6 cellular contexts compared by ENCODE assay signal in genomic region chr1:1001057-1001630, GRCh38. TPM values are rescaled to one million over a fixed set of nuclear protein-coding genes. Genes with fewer than 3 reads are reported as not detected.
DNase-seq lines count a peak whose midpoint lies in the region; ATAC-seq, FAIRE-seq and TF ChIP-seq lines count a peak whose summit lies in the region.

No MANE protein-coding gene starts in this region.

- no peak for TF ChIP-seq RAD21 in HepG2 (CRISPR knock-in tag; IDR thresholded peaks at IDR 0.05)

- H3K4me3 ChIP-seq in BJ (ENCODE audit: low read depth, low read length): peak overlapping the region; percentile 85
- peak overlapping the region; percentile 63 to 78 (median 78) for H3K4me3 ChIP-seq in HepG2 (replicated peaks in 1 of 3; ENCODE audit: insufficient read depth in 1 of 3, low read depth in 2 of 3, low read length in 3 of 3)

- H3K9me3 ChIP-seq in HepG2 (ENCODE audit: low read length): no peaks in the 10 kb centered on the region

- in situ Hi-C loops in HepG2 (cut with HindIII; ENCODE audit: extremely low pct_ligation_motif_present, low pct_unique_long_range_greater_than_20kb): no loop called here

- peak overlapping the region; percentile 97 for H3K9ac ChIP-seq in HepG2 (ENCODE audit: insufficient read depth, low read depth, low read length)

- peaks cover 4% of the 10 kb centered on the region; the same call in 1 of the 2 replicates for H4K20me1 ChIP-seq in HepG2 (ENCODE audit: insufficient read depth, low read length)

- peaks cover 63% of the 10 kb centered on the region for H3K4me1 ChIP-seq in HepG2 (ENCODE audit: insufficient read depth, low read length)

- no peak overlapping the region for H2AFZ ChIP-seq in HepG2 (ENCODE audit: low read length)

- H3K4me2 ChIP-seq in HepG2 (ENCODE audit: low read depth, low read length): peak overlapping the region; percentile 92

- peak overlapping the region; percentile 95 for H3K27ac ChIP-seq in VCaP
- H3K27ac ChIP-seq in HepG2 (ENCODE audit: extremely low read length, insufficient read depth, low read length): peak overlapping the region; percentile 97

- WGBS in HepG2 (ENCODE audit: low lambda C conversion rate): under 1% methylated on average over 24 of the region's 36 CpGs

- TF ChIP-seq CTCF in BJ (IDR thresholded peaks at IDR 0.05; ENCODE audit: insufficient read depth, low read depth, low read length) (no peak), VCaP (conservative IDR thresholded peaks at IDR 0.05) (no peak), HepG2 (CRISPR knock-in tag; IDR thresholded peaks at IDR 0.05) (no peak), GM10248 (IDR thresholded peaks at IDR 0.05; ENCODE audit: control extremely low read depth, extremely low read depth, low read depth, missing control alignments) (no peak)

- intact Hi-C loops in HepG2 (cut with micrococcal nuclease; ENCODE audit: unreplicated experiment): loop anchor here (10.0 kb wide), 1 partner anchor 234 kb away; the partner anchor contains the start of genes B3GALT6 and SDF4

- no peak for ATAC-seq in HepG2

- H3K27me3 ChIP-seq in BJ (ENCODE audit: control insufficient read depth, insufficient read depth, low read length) (no peaks in the 10 kb centered on the region), HepG2 (ENCODE audit: control insufficient read depth in 1 of 2, insufficient read depth in 2 of 2, low read length in 2 of 2) (no peaks in the 10 kb centered on the region)

- BruUV-seq in HepG2 (replicated peaks; lab: Mats Ljungman, UMichigan): no TSS peak

- FAIRE-seq in HepG2 (lab: Jason Lieb, UNC): no peak

- TF ChIP-seq POLR2A in HepG2 (IDR thresholded peaks at IDR 0.05; ENCODE audit: insufficient read depth in 1 of 2, low read depth in 2 of 2, low read length in 2 of 2): peak in 1 of 2 experiments; percentile 33; a peak in 1 of 4 replicates

- no peak for TF ChIP-seq EP300 in HepG2 (IDR thresholded peaks at IDR 0.05; ENCODE audit: low read depth in 2 of 2, low read length in 2 of 2)
- TF ChIP-seq EP300 in HepG2 (CRISPR knock-in tag; IDR thresholded peaks at IDR 0.05; ENCODE audit: borderline replicate concordance): no peak

- POLR2A ChIA-PET in BJ (lab: Charles Lee) (no interaction called here), HepG2 (lab: Yijun Ruan, JAX) (interaction anchor here (0.8 to 1.9 kb wide), 6 partner anchors 12 to 273 kb away, joined by 3 to 9 read pairs (median 4); partner anchors contain the start of genes AGRN, ISG15, NOC2L and UBE2J2), GM10248 (lab: Yijun Ruan, JAX) (no interaction called here)

- DNase-seq in BJ (ENCODE audit: low read depth) (no peak), HepG2 (ENCODE audit: low spot score) (no peak), GM10248 (ENCODE audit: extremely low spot score) (no peak), COLO829 (ENCODE audit: low spot score) (no peak), medulla oblongata (ENCODE audit: extremely low spot score) (no peak)

- H3K36me3 ChIP-seq in BJ (ENCODE audit: control insufficient read depth, insufficient read depth, low read length) (no peaks in the 10 kb centered on the region; the same call in none of the 2 replicates), HepG2 (replicated peaks in 1 of 2; ENCODE audit: control insufficient read depth in 1 of 2, insufficient read depth in 2 of 2, low read length in 2 of 2) (no peaks in the 10 kb centered on the region)

- CTCF ChIA-PET in BJ (lab: Yijun Ruan, JAX) (interaction anchor here (0.6 to 3.1 kb wide), 11 partner anchors 9 to 240 kb away, joined by 3 to 45 read pairs (median 8); partner anchors contain the start of genes AGRN and PERM1), HepG2 (lab: Yijun Ruan, JAX; ENCODE audit: low intra/inter-chr PET ratio, low total read pairs) (interaction anchor here (1.9 kb wide), 1 partner anchor 17 kb away, joined by 5 read pairs; no protein-coding TSS in a partner anchor), GM10248 (lab: Yijun Ruan, JAX) (interaction anchor here (0.7 to 5.6 kb wide), 15 partner anchors 8 to 277 kb away, joined by 3 to 54 read pairs (median 6); partner anchors contain the start of genes ISG15, PLEKHN1 and RNF223)

- peaks cover 15% of the 10 kb centered on the region for H3K79me2 ChIP-seq in HepG2 (ENCODE audit: insufficient read depth, low read length)

RNA-seq across cellular contexts. Expression of gene HES4, which starts 1.2 kb away (rescaled TPM):
- polyA plus RNA-seq in BJ (2011; rRNA removed) (5.6 and 10.8 TPM in 2 replicates), HepG2 (2011; rRNA removed) (10.6 and 17.6 TPM in 2 replicates)
- 1.7 and 2.0 TPM in 2 replicates for polyA minus RNA-seq in BJ (2011; rRNA and poly(A)+ RNA removed)
- total RNA-seq in HepG2 (2016; rRNA removed; fragmentation: Illumina TruSeq; extraction: Trizol): 4.4 and 8.8 TPM in 2 replicates
- total RNA-seq in HepG2 (2016; cell fraction: cytosol; rRNA removed; fragmentation: Illumina TruSeq; extraction: Trizol; ENCODE audit: low read depth): 16.5 and 25.5 TPM in 2 replicates
- total RNA-seq in HepG2 (2016; cell fraction: insoluble cytoplasmic fraction; rRNA removed; fragmentation: Illumina TruSeq; extraction: Trizol): 3.4 and 7.9 TPM in 2 replicates
- total RNA-seq in HepG2 (2016; cell fraction: membrane; rRNA removed; fragmentation: Illumina TruSeq; extraction: Trizol): 13.5 and 18.3 TPM in 2 replicates
- 6.5 and 8.0 TPM in 2 replicates for total RNA-seq in HepG2 (2016; cell fraction: nucleus; rRNA removed; fragmentation: Illumina TruSeq; extraction: Trizol)
- polyA plus RNA-seq in HepG2 (2011; cell fraction: cytosol; rRNA removed): 11.6 and 28.6 TPM in 2 replicates
- 190 and 210 TPM in 2 replicates for polyA plus RNA-seq in HepG2 (2011; cell fraction: nucleus; rRNA removed)
- polyA plus RNA-seq in HepG2 (2012): 4.3 and 7.0 TPM in 2 replicates
- 17.0 and 22.1 TPM in 2 replicates for polyA plus RNA-seq in HepG2 (2016; cell fraction: cytosol; fragmentation: Illumina TruSeq; extraction: Trizol; ENCODE audit: low read depth)
- polyA plus RNA-seq in HepG2 (2016; cell fraction: insoluble cytoplasmic fraction; fragmentation: Illumina TruSeq; extraction: Trizol; ENCODE audit: low read depth): 4.5 and 6.0 TPM in 2 replicates
- polyA plus RNA-seq in HepG2 (2016; cell fraction: membrane; fragmentation: Illumina TruSeq; extraction: Trizol; ENCODE audit: low read depth): 10.6 and 11.4 TPM in 2 replicates
- polyA plus RNA-seq in HepG2 (2016; cell fraction: nucleus; fragmentation: Illumina TruSeq; extraction: Trizol; ENCODE audit: insufficient read depth, low read depth): 16.1 and 18.4 TPM in 2 replicates
- 2.2 and 6.1 TPM in 2 replicates for polyA minus RNA-seq in HepG2 (2011; rRNA and poly(A)+ RNA removed; ENCODE audit: low replicate concordance)
- polyA minus RNA-seq in HepG2 (2011; cell fraction: cytosol; rRNA and poly(A)+ RNA removed): 6.4 and 8.5 TPM in 2 replicates
- polyA minus RNA-seq in HepG2 (2011; cell fraction: nucleus; rRNA and poly(A)+ RNA removed): 4.6 and 8.9 TPM in 2 replicates

RNA-seq across cellular contexts. Expression of gene ISG15, which starts 12.2 kb away (rescaled TPM):
- polyA plus RNA-seq in BJ (2011; rRNA removed) (73.0 and 86.8 TPM in 2 replicates), HepG2 (2011; rRNA removed) (42.1 and 63.7 TPM in 2 replicates)
- polyA minus RNA-seq in BJ (2011; rRNA and poly(A)+ RNA removed): 8.7 and 9.7 TPM in 2 replicates
- 54.9 and 68.4 TPM in 2 replicates for total RNA-seq in HepG2 (2016; rRNA removed; fragmentation: Illumina TruSeq; extraction: Trizol)
- total RNA-seq in HepG2 (2016; cell fraction: cytosol; rRNA removed; fragmentation: Illumina TruSeq; extraction: Trizol; ENCODE audit: low read depth): 17.4 and 19.2 TPM in 2 replicates
- 52.2 and 77.4 TPM in 2 replicates for total RNA-seq in HepG2 (2016; cell fraction: insoluble cytoplasmic fraction; rRNA removed; fragmentation: Illumina TruSeq; extraction: Trizol)
- 17.7 and 18.1 TPM in 2 replicates for total RNA-seq in HepG2 (2016; cell fraction: membrane; rRNA removed; fragmentation: Illumina TruSeq; extraction: Trizol)
- total RNA-seq in HepG2 (2016; cell fraction: nucleus; rRNA removed; fragmentation: Illumina TruSeq; extraction: Trizol): 18.3 and 23.3 TPM in 2 replicates
- polyA plus RNA-seq in HepG2 (2011; cell fraction: cytosol; rRNA removed): 49.9 and 81.6 TPM in 2 replicates
- polyA plus RNA-seq in HepG2 (2011; cell fraction: nucleus; rRNA removed): 24.5 and 32.4 TPM in 2 replicates
- 19.4 and 39.7 TPM in 2 replicates for polyA plus RNA-seq in HepG2 (2012)
- 13.7 and 17.3 TPM in 2 replicates for polyA plus RNA-seq in HepG2 (2016; cell fraction: cytosol; fragmentation: Illumina TruSeq; extraction: Trizol; ENCODE audit: low read depth)
- 47.3 and 49.3 TPM in 2 replicates for polyA plus RNA-seq in HepG2 (2016; cell fraction: insoluble cytoplasmic fraction; fragmentation: Illumina TruSeq; extraction: Trizol; ENCODE audit: low read depth)
- polyA plus RNA-seq in HepG2 (2016; cell fraction: membrane; fragmentation: Illumina TruSeq; extraction: Trizol; ENCODE audit: low read depth): 10.1 and 12.3 TPM in 2 replicates
- polyA plus RNA-seq in HepG2 (2016; cell fraction: nucleus; fragmentation: Illumina TruSeq; extraction: Trizol; ENCODE audit: insufficient read depth, low read depth): 22.7 and 27.6 TPM in 2 replicates
- 24.2 and 34.4 TPM in 2 replicates for polyA minus RNA-seq in HepG2 (2011; rRNA and poly(A)+ RNA removed; ENCODE audit: low replicate concordance)
- polyA minus RNA-seq in HepG2 (2011; cell fraction: cytosol; rRNA and poly(A)+ RNA removed): 11.4 and 13.3 TPM in 2 replicates
- 2.1 and 5.1 TPM in 2 replicates for polyA minus RNA-seq in HepG2 (2011; cell fraction: nucleus; rRNA and poly(A)+ RNA removed)

RNA-seq across cellular contexts. Expression of gene AGRN, which starts 18.8 kb away (rescaled TPM):
- polyA plus RNA-seq in BJ (2011; rRNA removed) (32.7 and 41.2 TPM in 2 replicates), HepG2 (2011; rRNA removed) (65.2 and 82.7 TPM in 2 replicates)
- polyA minus RNA-seq in BJ (2011; rRNA and poly(A)+ RNA removed): 20.4 and 22.9 TPM in 2 replicates
- 7.3 and 29.8 TPM in 2 replicates for total RNA-seq in HepG2 (2016; rRNA removed; fragmentation: Illumina TruSeq; extraction: Trizol)
- total RNA-seq in HepG2 (2016; cell fraction: cytosol; rRNA removed; fragmentation: Illumina TruSeq; extraction: Trizol; ENCODE audit: low read depth): 2.7 and 2.9 TPM in 2 replicates
- 5.9 and 28.3 TPM in 2 replicates for total RNA-seq in HepG2 (2016; cell fraction: insoluble cytoplasmic fraction; rRNA removed; fragmentation: Illumina TruSeq; extraction: Trizol)
- total RNA-seq in HepG2 (2016; cell fraction: membrane; rRNA removed; fragmentation: Illumina TruSeq; extraction: Trizol): 4.9 and 5.0 TPM in 2 replicates
- total RNA-seq in HepG2 (2016; cell fraction: nucleus; rRNA removed; fragmentation: Illumina TruSeq; extraction: Trizol): 36.4 and 50.3 TPM in 2 replicates
- 37.7 and 58.0 TPM in 2 replicates for polyA plus RNA-seq in HepG2 (2011; cell fraction: cytosol; rRNA removed)
- 667 and 906 TPM in 2 replicates for polyA plus RNA-seq in HepG2 (2011; cell fraction: nucleus; rRNA removed)
- polyA plus RNA-seq in HepG2 (2012): 77.8 and 101 TPM in 2 replicates
- polyA plus RNA-seq in HepG2 (2016; cell fraction: cytosol; fragmentation: Illumina TruSeq; extraction: Trizol; ENCODE audit: low read depth): 1.4 and 1.5 TPM in 2 replicates
- 10.7 and 15.5 TPM in 2 replicates for polyA plus RNA-seq in HepG2 (2016; cell fraction: insoluble cytoplasmic fraction; fragmentation: Illumina TruSeq; extraction: Trizol; ENCODE audit: low read depth)
- polyA plus RNA-seq in HepG2 (2016; cell fraction: membrane; fragmentation: Illumina TruSeq; extraction: Trizol; ENCODE audit: low read depth): 3.2 and 3.6 TPM in 2 replicates
- polyA plus RNA-seq in HepG2 (2016; cell fraction: nucleus; fragmentation: Illumina TruSeq; extraction: Trizol; ENCODE audit: insufficient read depth, low read depth): 125 and 134 TPM in 2 replicates
- 23.8 and 86.8 TPM in 2 replicates for polyA minus RNA-seq in HepG2 (2011; rRNA and poly(A)+ RNA removed; ENCODE audit: low replicate concordance)
- 41.3 and 50.7 TPM in 2 replicates for polyA minus RNA-seq in HepG2 (2011; cell fraction: cytosol; rRNA and poly(A)+ RNA removed)
- 80.3 and 86.4 TPM in 2 replicates for polyA minus RNA-seq in HepG2 (2011; cell fraction: nucleus; rRNA and poly(A)+ RNA removed)

RNA-seq across cellular contexts. Expression of gene PERM1, which starts 19.3 kb away (rescaled TPM):
- not detected in 2 replicates for polyA plus RNA-seq in BJ (2011; rRNA removed)
- polyA minus RNA-seq in BJ (2011; rRNA and poly(A)+ RNA removed): not detected in 2 replicates
- 0.04 TPM in 1 of 2 replicates, not detected in the other for total RNA-seq in HepG2 (2016; rRNA removed; fragmentation: Illumina TruSeq; extraction: Trizol)
- total RNA-seq in HepG2 (2016; cell fraction: cytosol; rRNA removed; fragmentation: Illumina TruSeq; extraction: Trizol; ENCODE audit: low read depth): not detected in 2 replicates
- total RNA-seq in HepG2 (2016; cell fraction: insoluble cytoplasmic fraction; rRNA removed; fragmentation: Illumina TruSeq; extraction: Trizol): not detected in 2 replicates
- not detected in 2 replicates for total RNA-seq in HepG2 (2016; cell fraction: membrane; rRNA removed; fragmentation: Illumina TruSeq; extraction: Trizol)
- total RNA-seq in HepG2 (2016; cell fraction: nucleus; rRNA removed; fragmentation: Illumina TruSeq; extraction: Trizol): not detected in 2 replicates
- 0.29 and 0.38 TPM in 2 replicates for polyA plus RNA-seq in HepG2 (2011; rRNA removed)
- 0.17 and 0.32 TPM in 2 replicates for polyA plus RNA-seq in HepG2 (2011; cell fraction: cytosol; rRNA removed)
- 2.3 and 2.6 TPM in 2 replicates for polyA plus RNA-seq in HepG2 (2011; cell fraction: nucleus; rRNA removed)
- 0.44 TPM in 2 replicates for polyA plus RNA-seq in HepG2 (2012)
- not detected in 2 replicates for polyA plus RNA-seq in HepG2 (2016; cell fraction: cytosol; fragmentation: Illumina TruSeq; extraction: Trizol; ENCODE audit: low read depth)
- polyA plus RNA-seq in HepG2 (2016; cell fraction: insoluble cytoplasmic fraction; fragmentation: Illumina TruSeq; extraction: Trizol; ENCODE audit: low read depth): not detected in 2 replicates
- not detected in 2 replicates for polyA plus RNA-seq in HepG2 (2016; cell fraction: membrane; fragmentation: Illumina TruSeq; extraction: Trizol; ENCODE audit: low read depth)
- not detected in 2 replicates for polyA plus RNA-seq in HepG2 (2016; cell fraction: nucleus; fragmentation: Illumina TruSeq; extraction: Trizol; ENCODE audit: insufficient read depth, low read depth)
- 0.09 and 2.7 TPM in 2 replicates for polyA minus RNA-seq in HepG2 (2011; rRNA and poly(A)+ RNA removed; ENCODE audit: low replicate concordance)
- polyA minus RNA-seq in HepG2 (2011; cell fraction: cytosol; rRNA and poly(A)+ RNA removed): 0.44 and 0.59 TPM in 2 replicates
- 0.99 and 1.2 TPM in 2 replicates for polyA minus RNA-seq in HepG2 (2011; cell fraction: nucleus; rRNA and poly(A)+ RNA removed)

RNA-seq across cellular contexts. Expression of gene PLEKHN1, which starts 34.9 kb away (rescaled TPM):
- polyA plus RNA-seq in BJ (2011; rRNA removed) (0.48 and 0.88 TPM in 2 replicates), HepG2 (2011; rRNA removed) (0.58 and 0.59 TPM in 2 replicates)
- polyA minus RNA-seq in BJ (2011; rRNA and poly(A)+ RNA removed): 0.26 and 0.28 TPM in 2 replicates
- 0.21 and 0.42 TPM in 2 replicates for total RNA-seq in HepG2 (2016; rRNA removed; fragmentation: Illumina TruSeq; extraction: Trizol)
- total RNA-seq in HepG2 (2016; cell fraction: cytosol; rRNA removed; fragmentation: Illumina TruSeq; extraction: Trizol; ENCODE audit: low read depth): not detected in 2 replicates
- total RNA-seq in HepG2 (2016; cell fraction: insoluble cytoplasmic fraction; rRNA removed; fragmentation: Illumina TruSeq; extraction: Trizol): 0.31 and 0.48 TPM in 2 replicates
- total RNA-seq in HepG2 (2016; cell fraction: membrane; rRNA removed; fragmentation: Illumina TruSeq; extraction: Trizol): 0.15 and 0.17 TPM in 2 replicates
- total RNA-seq in HepG2 (2016; cell fraction: nucleus; rRNA removed; fragmentation: Illumina TruSeq; extraction: Trizol): 0.59 and 0.63 TPM in 2 replicates
- 0.13 and 0.23 TPM in 2 replicates for polyA plus RNA-seq in HepG2 (2011; cell fraction: cytosol; rRNA removed)
- 13.2 and 15.5 TPM in 2 replicates for polyA plus RNA-seq in HepG2 (2011; cell fraction: nucleus; rRNA removed)
- polyA plus RNA-seq in HepG2 (2012): 0.51 and 0.55 TPM in 2 replicates
- 0.05 and 0.09 TPM in 2 replicates for polyA plus RNA-seq in HepG2 (2016; cell fraction: cytosol; fragmentation: Illumina TruSeq; extraction: Trizol; ENCODE audit: low read depth)
- 0.29 and 0.48 TPM in 2 replicates for polyA plus RNA-seq in HepG2 (2016; cell fraction: insoluble cytoplasmic fraction; fragmentation: Illumina TruSeq; extraction: Trizol; ENCODE audit: low read depth)
- 0.13 and 0.29 TPM in 2 replicates for polyA plus RNA-seq in HepG2 (2016; cell fraction: membrane; fragmentation: Illumina TruSeq; extraction: Trizol; ENCODE audit: low read depth)
- polyA plus RNA-seq in HepG2 (2016; cell fraction: nucleus; fragmentation: Illumina TruSeq; extraction: Trizol; ENCODE audit: insufficient read depth, low read depth): 2.6 and 2.7 TPM in 2 replicates
- polyA minus RNA-seq in HepG2 (2011; rRNA and poly(A)+ RNA removed; ENCODE audit: low replicate concordance): 0.26 and 0.54 TPM in 2 replicates
- polyA minus RNA-seq in HepG2 (2011; cell fraction: cytosol; rRNA and poly(A)+ RNA removed): 0.53 TPM in 1 of 2 replicates, not detected in the other
- 1.8 and 1.9 TPM in 2 replicates for polyA minus RNA-seq in HepG2 (2011; cell fraction: nucleus; rRNA and poly(A)+ RNA removed)
